Comparison of ENCODE assay signal across 8 cellular contexts in the genomic region with DNA sequence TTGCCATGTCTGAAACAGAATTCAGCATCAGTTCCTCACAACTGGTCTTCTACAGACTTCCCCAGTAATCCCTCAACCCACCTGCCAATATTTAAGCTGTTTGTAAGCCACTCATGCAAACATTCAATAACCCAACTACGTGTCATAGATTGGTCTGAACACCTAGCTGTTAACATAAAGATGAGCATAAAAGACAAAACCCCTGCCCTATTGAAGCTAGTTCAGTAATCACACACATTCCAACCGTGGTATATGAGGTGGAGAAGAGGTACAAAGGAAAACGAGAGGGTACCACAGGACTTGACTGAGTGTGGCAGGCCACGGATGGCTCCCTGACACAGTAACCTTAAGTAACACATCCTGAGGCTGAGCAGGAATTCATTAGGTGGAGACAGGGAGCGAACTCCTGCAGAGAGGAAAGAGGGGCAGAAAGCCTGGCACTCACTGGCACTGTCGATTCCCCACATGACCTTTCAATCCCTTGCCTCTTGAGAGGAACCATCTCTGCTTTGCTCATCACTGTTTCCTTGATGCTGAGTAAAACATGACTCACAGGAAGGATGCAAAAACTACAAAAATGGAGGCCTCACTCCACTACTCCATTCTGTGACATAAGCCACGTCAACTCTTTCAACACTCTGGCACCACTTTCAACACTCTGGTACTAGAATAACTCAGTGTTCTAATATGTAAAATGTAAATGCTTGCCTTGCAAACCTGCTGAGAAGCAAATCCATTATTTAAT. TPM values are rescaled to one million over a fixed set of nuclear protein-coding genes. Genes with fewer than 3 reads are reported as not detected.
A peak's percentile ranks its signal among the peaks of the same experiment; 100 is the strongest.
DNase-seq lines count a peak whose midpoint lies in the region; ATAC-seq lines count a peak whose summit lies in the region.

No MANE protein-coding gene starts in this region.

- H3K27me3 Mint-ChIP-seq in activated T-helper 1 cell treated with anti-CD3 and anti-CD28 coated beads, Interleukin-12 subunit alpha, Interleukin-12 subunit beta, Interleukin-2, Interleukin-4 antibody, amounts not matched to agents 30 ng/mL and 10 ng/mL and 1 ng/mL, durations not matched to agents 14 hours and 24 hours and 36 hours (ENCODE audit: insufficient read depth) = no peaks in the 10 kb centered on the region

- no peak for ATAC-seq in GM19324 (IDR thresholded peaks at IDR 0.05; ENCODE audit: low FRiP score, unreplicated experiment)

- H3K36me3 Mint-ChIP-seq in activated T-helper 1 cell treated with anti-CD3 and anti-CD28 coated beads, Interleukin-12 subunit alpha, Interleukin-12 subunit beta, Interleukin-2, Interleukin-4 antibody, amounts not matched to agents 30 ng/mL and 10 ng/mL and 1 ng/mL, durations not matched to agents 14 hours and 24 hours and 36 hours (ENCODE audit: low read depth) = peaks cover 41% of the 10 kb centered on the region

- intact Hi-C loops in activated T-helper 1 cell treated with anti-CD3 and anti-CD28 coated beads, Interleukin-12 subunit alpha, Interleukin-12 subunit beta, Interleukin-2, Interleukin-4 antibody, amounts not matched to agents 30 ng/mL and 10 ng/mL and 1 ng/mL, durations not matched to agents 14 hours and 24 hours and 36 hours (cut with micrococcal nuclease) = loop anchor here (1.0 to 5.0 kb wide), 4 partner anchors 169 to 567 kb away; partner anchors contain the start of gene SEC61A1

- in situ Hi-C loops in ACHN (cut with HindIII; ENCODE audit: low pct_ligation_motif_present, low pct_unique_long_range_greater_than_20kb, low sequenced_read_pairs) = no loop called here

- DNase-seq in ACHN (peak; percentile 31), HT1080 (ENCODE audit: low read depth) (peak; percentile 95), iris pigment epithelial cell (ENCODE audit: low read depth) (peak; percentile 98), NCI-H510A (lab: John Stamatoyannopoulos, UW) (no peak), DMS153 treated with DMSO at 0.1 percent for 48 hours (lab: John Stamatoyannopoulos, UW; ENCODE audit: unreplicated experiment) (no peak), UCSD-AML1 (lab: John Stamatoyannopoulos, UW; ENCODE audit: unreplicated experiment) (no peak)
- no peak for DNase-seq in activated T-helper 1 cell treated with anti-CD3 and anti-CD28 coated beads, Interleukin-12 subunit alpha, Interleukin-12 subunit beta, Interleukin-2, Interleukin-4 antibody, amounts not matched to agents 30 ng/mL and 10 ng/mL and 1 ng/mL, durations not matched to agents 14 hours and 24 hours and 36 hours (ENCODE audit: low spot score)

- H3K9me3 Mint-ChIP-seq in activated T-helper 1 cell treated with anti-CD3 and anti-CD28 coated beads, Interleukin-12 subunit alpha, Interleukin-12 subunit beta, Interleukin-2, Interleukin-4 antibody, amounts not matched to agents 30 ng/mL and 10 ng/mL and 1 ng/mL, durations not matched to agents 14 hours and 24 hours and 36 hours = no peaks in the 10 kb centered on the region

- peaks cover 29% of the 10 kb centered on the region for H3K4me1 Mint-ChIP-seq in activated T-helper 1 cell treated with anti-CD3 and anti-CD28 coated beads, Interleukin-12 subunit alpha, Interleukin-12 subunit beta, Interleukin-2, Interleukin-4 antibody, amounts not matched to agents 30 ng/mL and 10 ng/mL and 1 ng/mL, durations not matched to agents 14 hours and 24 hours and 36 hours (ENCODE audit: low read depth)

- H3K27ac Mint-ChIP-seq in activated T-helper 1 cell treated with anti-CD3 and anti-CD28 coated beads, Interleukin-12 subunit alpha, Interleukin-12 subunit beta, Interleukin-2, Interleukin-4 antibody, amounts not matched to agents 30 ng/mL and 10 ng/mL and 1 ng/mL, durations not matched to agents 14 hours and 24 hours and 36 hours = peak overlapping the region; percentile 97

- peak overlapping the region; percentile 98 for H3K4me3 Mint-ChIP-seq in activated T-helper 1 cell treated with anti-CD3 and anti-CD28 coated beads, Interleukin-12 subunit alpha, Interleukin-12 subunit beta, Interleukin-2, Interleukin-4 antibody, amounts not matched to agents 30 ng/mL and 10 ng/mL and 1 ng/mL, durations not matched to agents 14 hours and 24 hours and 36 hours

RNA-seq across cellular contexts. Expression of gene RPN1, which starts 31.3 kb away (rescaled TPM):
- 477 and 524 TPM in 2 replicates for total RNA-seq in HT1080 (2014; rRNA removed; shearing (Covaris generic))
- polyA plus RNA-seq in HT1080 (2015; cell fraction: cytosol; rRNA removed) = 321 and 335 TPM in 2 replicates
- 470 and 489 TPM in 2 replicates for polyA plus RNA-seq in HT1080 (2015; cell fraction: nucleus; rRNA removed)
- 190 and 194 TPM in 2 replicates for total RNA-seq in activated T-helper 1 cell treated with anti-CD3 and anti-CD28 coated beads, Interleukin-12 subunit alpha, Interleukin-12 subunit beta, Interleukin-2, Interleukin-4 antibody, amounts not matched to agents 30 ng/mL and 10 ng/mL and 1 ng/mL, durations not matched to agents 14 hours and 24 hours and 36 hours

Comparison
In these comparisons a context has a peak if more than half of its experiments do, and no peak if none do; other contexts are left out.
1. DNase-seq: peak in ACHN (single experiment), HT1080 (single experiment) and iris pigment epithelial cell (single experiment); none in activated T-helper 1 cell treated with anti-CD3 and anti-CD28 coated beads, Interleukin-12 subunit alpha, Interleukin-12 subunit beta, Interleukin-2, Interleukin-4 antibody, amounts not matched to agents 30 ng/mL and 10 ng/mL and 1 ng/mL, durations not matched to agents 14 hours and 24 hours and 36 hours (single experiment), NCI-H510A (single experiment), DMS153 treated with DMSO at 0.1 percent for 48 hours (single experiment) and UCSD-AML1 (single experiment).